ENCODE assay signal across 12 cellular contexts in the genomic region with DNA sequence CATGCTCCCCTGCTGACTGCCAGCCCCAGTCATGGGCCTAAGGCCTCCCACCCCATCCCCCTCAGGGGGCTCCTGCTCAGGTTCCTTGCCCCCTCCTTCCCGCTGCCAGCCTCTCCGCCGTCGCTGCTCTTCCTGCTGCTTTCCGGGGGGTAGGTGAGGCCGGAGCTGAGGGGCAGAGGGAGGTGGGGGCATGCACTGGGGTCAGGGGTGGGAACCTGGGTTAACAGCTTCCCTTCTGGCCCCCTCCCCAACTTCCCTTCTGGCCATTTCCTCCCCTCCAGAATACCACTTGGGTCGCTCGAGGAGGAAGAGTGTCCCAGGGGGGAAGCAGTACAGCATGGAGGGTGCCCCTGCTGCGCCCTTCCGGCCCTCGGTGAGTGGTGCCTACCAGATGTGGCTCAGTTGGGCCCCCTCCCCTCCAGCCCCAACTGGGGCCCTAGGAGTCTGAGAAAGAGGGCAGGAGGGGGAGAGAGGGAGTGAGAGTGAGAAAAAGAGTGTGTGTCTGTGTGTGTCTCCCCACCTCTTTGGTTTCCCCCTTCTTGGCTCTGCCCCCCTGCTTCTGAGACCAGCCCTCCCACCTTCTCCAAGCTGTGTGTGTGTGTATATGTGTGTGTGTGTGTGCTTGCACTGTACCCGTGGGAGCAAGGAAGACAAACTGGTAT. TPM values are rescaled to one million over a fixed set of nuclear protein-coding genes. Genes with fewer than 3 reads are reported as not detected.
DNase-seq lines count a peak whose midpoint lies in the region; ATAC-seq, FAIRE-seq and TF ChIP-seq lines count a peak whose summit lies in the region.
"Had no signal": no experiment of that assay in that cellular context is flagged by ENCODE, and none has a peak within 500 bp of the region (broad histone marks: within the 10 kb centered on the region; RNA-seq: fewer than 3 reads in every experiment).

No MANE protein-coding gene starts in this region.

- no peaks in the 10 kb centered on the region for H3K27me3 Mint-ChIP-seq in T-helper 2 cell treated with Interferon-gamma antibody and Interleukin-4, amounts not matched to agents 5 μg/mL and 100 μg/mL, for 36 hours (ENCODE audit: low read depth)

- no peak for DNase-seq in T-helper 2 cell treated with Interferon-gamma antibody and Interleukin-4, amounts not matched to agents 5 μg/mL and 100 μg/mL, for 36 hours (ENCODE audit: low spot score)
- no peak for DNase-seq in T-helper 2 cell
- peak; percentile 65 for DNase-seq in NAMALWA (ENCODE audit: low spot score)
- DNase-seq in spleen = peak; percentile 86
- DNase-seq in RCC 7860 (ENCODE audit: low spot score) = no peak
- no peak for DNase-seq in OCI-M2 (lab: John Stamatoyannopoulos, UW; ENCODE audit: unreplicated experiment)
- DNase-seq: erythroblast, NCI-H2107, testis had no signal

- H3K4me3 Mint-ChIP-seq in T-helper 2 cell treated with Interferon-gamma antibody and Interleukin-4, amounts not matched to agents 5 μg/mL and 100 μg/mL, for 36 hours = no peak overlapping the region

- H3K9me3 Mint-ChIP-seq in T-helper 2 cell treated with Interferon-gamma antibody and Interleukin-4, amounts not matched to agents 5 μg/mL and 100 μg/mL, for 36 hours = no peaks in the 10 kb centered on the region
- H3K9me3 Mint-ChIP-seq: T-helper 1 cell treated with Interleukin-12 subunit alpha and Interleukin-12 subunit beta and Interleukin-4 antibody, amounts not matched to agents 30 μg/mL and 1 μg/mL, for 36 hours had no signal

- 4% methylated on average over 3 of the region's 12 CpGs; no CpG with 5 or more reads in 1 of the 2 donors for WGBS in gastroesophageal sphincter (ENCODE audit: low coverage in 1 of 2), 2 donors
- 13 to 23% (median 17%) methylated on average over 12 of the region's 12 CpGs for WGBS in spleen, 5 donors

- H3K36me3 ChIP-seq in gastroesophageal sphincter (peaks cover 0 to 21% of the 10 kb centered on the region in 2 donors), spleen (peaks cover 0 to 22% (median 18%) of the 10 kb centered on the region in 6 donors)

- no peaks in the 10 kb centered on the region for H3K9me3 ChIP-seq in gastroesophageal sphincter
- no peaks in the 10 kb centered on the region for H3K9me3 ChIP-seq in spleen
- H3K9me3 ChIP-seq: testis had no signal

- no peak for TF ChIP-seq EP300 in gastroesophageal sphincter (IDR thresholded peaks at IDR 0.05)

- ATAC-seq in gastroesophageal sphincter = no peak
- ATAC-seq in HG02885 (IDR thresholded peaks at IDR 0.05; ENCODE audit: poor library complexity, unreplicated experiment) = no peak

- H3K36me3 Mint-ChIP-seq in T-helper 2 cell treated with Interferon-gamma antibody and Interleukin-4, amounts not matched to agents 5 μg/mL and 100 μg/mL, for 36 hours (ENCODE audit: low read depth) = peaks cover 29% of the 10 kb centered on the region

- peak overlapping the region in 3 of 4 donors; percentile 58 to 97 (median 92) for H3K27ac ChIP-seq in gastroesophageal sphincter
- H3K27ac ChIP-seq in spleen = peak overlapping the region in 4 of 8 donors; percentile 90 to 96 (median 92)
- H3K27ac ChIP-seq: testis had no signal

- no peaks in the 10 kb centered on the region for H3K27me3 ChIP-seq in gastroesophageal sphincter
- no peaks in the 10 kb centered on the region for H3K27me3 ChIP-seq in spleen (replicated peaks in 1 of 7)
- H3K27me3 ChIP-seq: testis had no signal

- H3K4me1 ChIP-seq in gastroesophageal sphincter (peaks cover 0 to 71% (median 39%) of the 10 kb centered on the region in 3 donors), spleen (peaks cover 30 to 68% (median 59%) of the 10 kb centered on the region in 6 donors)

- peak overlapping the region; percentile 71 for H3K27ac Mint-ChIP-seq in T-helper 2 cell treated with Interferon-gamma antibody and Interleukin-4, amounts not matched to agents 5 μg/mL and 100 μg/mL, for 36 hours

- intact Hi-C loops in spleen (cut with DNase I; ENCODE audit: low total_unique reads) = loop anchor here (10.0 kb wide), 1 partner anchor 143 kb away; no protein-coding TSS in a partner anchor

- no peak for TF ChIP-seq POLR2A in gastroesophageal sphincter (IDR thresholded peaks at IDR 0.05)
- no peak for TF ChIP-seq POLR2A in spleen (IDR thresholded peaks at IDR 0.05)

- H3K4me3 ChIP-seq in gastroesophageal sphincter = no peak overlapping the region
- H3K4me3 ChIP-seq in spleen = peak overlapping the region in 6 of 8 donors; percentile 27 to 87 (median 34)
- H3K4me3 ChIP-seq: testis had no signal

- FAIRE-seq in RCC 7860 (lab: Jason Lieb, UNC) = no peak

- peaks cover 49% of the 10 kb centered on the region for H3K4me1 Mint-ChIP-seq in T-helper 2 cell treated with Interferon-gamma antibody and Interleukin-4, amounts not matched to agents 5 μg/mL and 100 μg/mL, for 36 hours (ENCODE audit: low read depth)

- TF ChIP-seq CTCF in gastroesophageal sphincter (IDR thresholded peaks at IDR 0.05) = no peak
- TF ChIP-seq CTCF in spleen (IDR thresholded peaks at IDR 0.05 in 8 of 11, conservative IDR thresholded peaks at IDR 0.05 in 3 of 11) = no peak

RNA-seq across cellular contexts. Expression of a gene that starts 12.1 kb away (rescaled TPM):
- total RNA-seq in gastroesophageal sphincter = 10 to 100 TPM in 3 of 4 donors, 1 to 10 TPM in 1; 9.1 to 15.9 (median 12.7) TPM
- 10 to 100 TPM; 20.1 to 30.8 (median 25.9) TPM for total RNA-seq in spleen
- 10 to 100 TPM in 1 of 3 donors, 1 to 10 TPM in 2; 3.6 to 14.7 (median 4.6) TPM for polyA plus RNA-seq in spleen

RNA-seq across cellular contexts. Expression of a gene that starts 14.1 kb away (rescaled TPM):
- total RNA-seq in gastroesophageal sphincter (100 to 1,000 TPM in 3 of 4 donors, 10 to 100 TPM in 1; 90.2 to 144 (median 124) TPM), spleen (100 to 1,000 TPM; 113 to 149 (median 130) TPM)
- polyA plus RNA-seq in spleen = 100 to 1,000 TPM; 198 to 225 (median 206) TPM

RNA-seq across cellular contexts. Expression of a gene that starts 21.2 kb away (rescaled TPM):
- total RNA-seq in gastroesophageal sphincter (10 to 100 TPM; 73.0 to 91.0 (median 86.1) TPM), spleen (100 to 1,000 TPM in 3 of 7 donors, 10 to 100 TPM in 4; 83.0 to 133 (median 93.6) TPM)
- polyA plus RNA-seq in spleen = 100 to 1,000 TPM in 2 of 3 donors, 10 to 100 TPM in 1; 89.3 to 181 (median 171) TPM

RNA-seq across cellular contexts. Expression of a gene that starts 22.4 kb away (rescaled TPM):
- total RNA-seq in gastroesophageal sphincter = 1 to 10 TPM; 2.2 to 4.0 (median 3.2) TPM
- total RNA-seq in spleen = 1 to 10 TPM; 4.4 to 8.4 (median 6.1) TPM
- 1 to 10 TPM; 3.6 to 5.3 (median 4.3) TPM for polyA plus RNA-seq in spleen

RNA-seq across cellular contexts. Expression of a gene that starts 40.4 kb away (rescaled TPM):
- under 1 TPM in 2 of 4 donors, not detected in 2; 0.67 to 0.79 TPM for total RNA-seq in gastroesophageal sphincter
- total RNA-seq in spleen = 1 to 10 TPM; 1.2 to 9.2 (median 6.6) TPM
- polyA plus RNA-seq in spleen = 10 to 100 TPM in 1 of 3 donors, 1 to 10 TPM in 2; 1.3 to 11.3 (median 3.7) TPM

Comparison
In these comparisons a context has a peak if more than half of its experiments do, and no peak if none do; other contexts are left out.
1. DNase-seq: peak in NAMALWA (single experiment) and spleen (single experiment); none in T-helper 2 cell treated with Interferon-gamma antibody and Interleukin-4, amounts not matched to agents 5 μg/mL and 100 μg/mL, for 36 hours (single experiment), T-helper 2 cell (0 of 5), RCC 7860 (single experiment) and OCI-M2 (single experiment).
2. H3K4me3 ChIP-seq: peak in spleen (6 of 8); none in gastroesophageal sphincter (0 of 2).